8 cellular contexts compared by ENCODE assay signal in genomic region chr4:154332681-154333421, GRCh38.
DNase-seq lines count a peak whose midpoint lies in the region; ATAC-seq and TF ChIP-seq lines count a peak whose summit lies in the region.

No MANE protein-coding gene starts in this region.

- ATAC-seq in GM18873 (IDR thresholded peaks at IDR 0.05; ENCODE audit: low FRiP score, unreplicated experiment): peak; percentile 83
- ATAC-seq in HG03108 (IDR thresholded peaks at IDR 0.05; ENCODE audit: unreplicated experiment): peak; percentile 88
- peak; percentile 44 to 56 for ATAC-seq in lower lobe of right lung

- no peak overlapping the region for H3K27ac ChIP-seq in lower lobe of right lung

- intact Hi-C loops in lower lobe of right lung (cut with DNase I): no loop called here

- DNase-seq in T-helper 9 cell (peak; percentile 3), astrocyte of the hippocampus (ENCODE audit: low read depth, low spot score) (peak; percentile 45), lower lobe of right lung (peak; percentile 48), cortex of kidney (lab: John Stamatoyannopoulos, UW) (no peak), H4 (ENCODE audit: low spot score) (no peak)
- DNase-seq in stimulated activated CD8-positive, alpha-beta memory T cell treated with anti-CD3 and anti-CD28 coated beads, Interleukin-2, amount 100 ng/mL, for 1 hour (ENCODE audit: low read depth in 2 of 2): peak; percentile 1 to 4

- TF ChIP-seq CTCF in lower lobe of right lung (IDR thresholded peaks at IDR 0.05): no peak

- no peaks in the 10 kb centered on the region for H3K9me3 ChIP-seq in lower lobe of right lung

- no peaks in the 10 kb centered on the region for H3K36me3 ChIP-seq in lower lobe of right lung

- H3K4me3 ChIP-seq in lower lobe of right lung: peak overlapping the region; percentile 36

- peaks cover 22% of the 10 kb centered on the region for H3K27me3 ChIP-seq in lower lobe of right lung (ENCODE audit: low read depth)

- H3K4me1 ChIP-seq in lower lobe of right lung: peaks cover 7% of the 10 kb centered on the region

Comparison
In these comparisons a context has a peak if more than half of its experiments do, and no peak if none do; other contexts are left out.
1. DNase-seq: peak in T-helper 9 cell (single experiment), astrocyte of the hippocampus (single experiment), lower lobe of right lung (single experiment) and stimulated activated CD8-positive, alpha-beta memory T cell treated with anti-CD3 and anti-CD28 coated beads, Interleukin-2, amount 100 ng/mL, for 1 hour (2 of 2); none in cortex of kidney (single experiment) and H4 (single experiment).
2. Peak in every context shown above with its lines, with median percentiles within 50 percentile points of each other: ATAC-seq.